8 cellular contexts compared by ENCODE assay signal in genomic region chr12:6062427-6063378, GRCh38.
DNase-seq lines count a peak whose midpoint lies in the region; ATAC-seq, FAIRE-seq and TF ChIP-seq lines count a peak whose summit lies in the region.

No MANE protein-coding gene starts in this region.

- no peak for TF ChIP-seq POLR2A in lower leg skin (IDR thresholded peaks at IDR 0.05)

- peaks cover 0 to 2% of the 10 kb centered on the region in 2 donors for H3K36me3 Mint-ChIP-seq in CD14-positive monocyte

- 58 to 78% (median 70%) methylated on average over 15 to 16 of the region's 16 CpGs for WGBS in psoas muscle, 3 donors
- WGBS in lower leg skin, 2 donors: 72 to 77% methylated on average over 16 of the region's 16 CpGs

- H3K4me1 Mint-ChIP-seq in CD14-positive monocyte: peaks cover 20% of the 10 kb centered on the region

- CTCF ChIA-PET in HEK293 (lab: Yijun Ruan, JAX): interaction anchor here (0.6 to 6.4 kb wide), 6 partner anchors 44 to 766 kb away, joined by 3 to 68 read pairs (median 6); no protein-coding TSS in a partner anchor

- H3K27ac ChIP-seq in HEK293 (ENCODE audit: extremely low read depth, low read depth, low read length) (no peak overlapping the region), psoas muscle (no peak overlapping the region)

- ATAC-seq in Right ventricle myocardium inferior (peak; percentile 47), psoas muscle (peak; percentile 71 to 81 (median 80))

- H3K9me3 ChIP-seq in HEK293 (ENCODE audit: control insufficient read depth, insufficient read depth, low read depth, low read length) (no peaks in the 10 kb centered on the region), psoas muscle (no peaks in the 10 kb centered on the region)

- H3K9me3 Mint-ChIP-seq in CD14-positive monocyte: peaks cover 0 to 2% (median 0%) of the 10 kb centered on the region in 7 donors

- FAIRE-seq in RCC 7860 (lab: Jason Lieb, UNC): no peak

- peak; percentile 72 for DNase-seq in CD14-positive monocyte (ENCODE audit: low spot score)
- DNase-seq in RCC 7860 (ENCODE audit: low spot score): peak; percentile 12
- DNase-seq in activated naive CD4-positive, alpha-beta T cell treated with anti-CD3 and anti-CD28 coated beads, Interleukin-2, amount 50 U/mL, for 16 hours: peak; percentile 64
- no peak for DNase-seq in Right ventricle myocardium inferior (ENCODE audit: missing footprints)
- DNase-seq in psoas muscle: no peak
- no peak for DNase-seq in lower leg skin (ENCODE audit: low spot score in 2 of 2)
- no peak for DNase-seq in T1000 (lab: John Stamatoyannopoulos, UW)

- TF ChIP-seq CTCF in CD14-positive monocyte (IDR thresholded peaks at IDR 0.05): peak; percentile 98
- peak; percentile 85 for TF ChIP-seq CTCF in HEK293 (tag by site-specific recombination; IDR thresholded peaks at IDR 0.05)
- peak; percentile 72 for TF ChIP-seq CTCF in psoas muscle (IDR thresholded peaks at IDR 0.05)
- TF ChIP-seq CTCF in lower leg skin (IDR thresholded peaks at IDR 0.05): peak in 1 of 3 donors; percentile 92

- POLR2A ChIA-PET in HEK293 (lab: Yijun Ruan, JAX): no interaction called here

- H3K4me1 ChIP-seq in HEK293 (ENCODE audit: control insufficient read depth, insufficient read depth, low read length) (no peaks in the 10 kb centered on the region), psoas muscle (no peaks in the 10 kb centered on the region)

- H3K4me3 ChIP-seq in HEK293 (ENCODE audit: low read depth, low read length) (no peak overlapping the region), psoas muscle (no peak overlapping the region), lower leg skin (ENCODE audit: low read depth, poor library complexity, severe bottlenecking) (no peak overlapping the region)

- H3K27me3 Mint-ChIP-seq in CD14-positive monocyte (ENCODE audit: low read depth in 3 of 3): peaks cover 9 to 14% (median 12%) of the 10 kb centered on the region in 3 donors

- H3K27me3 ChIP-seq in psoas muscle (ENCODE audit: insufficient read depth in 3 of 3, low read length in 2 of 3): peaks cover 0 to 11% (median 2%) of the 10 kb centered on the region in 3 donors

- H3K36me3 ChIP-seq in HEK293 (ENCODE audit: control insufficient read depth in 2 of 2, insufficient read depth in 1 of 2, low read length in 2 of 2): no peaks in the 10 kb centered on the region
- H3K36me3 ChIP-seq in psoas muscle (ENCODE audit: insufficient read depth in 1 of 2, low read depth in 1 of 2): no peaks in the 10 kb centered on the region

- peak overlapping the region in 1 of 7 donors; percentile 61 for H3K27ac Mint-ChIP-seq in CD14-positive monocyte

- intact Hi-C loops in CD14-positive monocyte (cut with micrococcal nuclease) (loop anchor here (2.0 kb wide), 2 partner anchors 218 to 222 kb away; no protein-coding TSS in a partner anchor), Right ventricle myocardium inferior (cut with DNase I) (loop anchor here (2.0 to 5.0 kb wide), 2 partner anchors 135 to 222 kb away; no protein-coding TSS in a partner anchor), psoas muscle (cut with DNase I) (loop anchor here (1.0 to 10.0 kb wide), 3 partner anchors 125 to 402 kb away; no protein-coding TSS in a partner anchor), lower leg skin (cut with DNase I; ENCODE audit: low total_unique reads) (loop anchor here (5.0 to 10.0 kb wide), 2 partner anchors 122 to 220 kb away; no protein-coding TSS in a partner anchor)

- H3K4me3 Mint-ChIP-seq in CD14-positive monocyte: no peak overlapping the region

TF ChIP-seq in HEK293, 187 proteins besides CTCF, POLR2A, EP300 and RAD21 (continues in another document):
- TF ChIP-seq ZSCAN4 (tag by site-specific recombination; IDR thresholded peaks at IDR 0.05) (0 out of 2 replicates have a peak, but pooled peaks have one; percentile 11), SP7 (tag by site-specific recombination; IDR thresholded peaks at IDR 0.05) (0 out of 2 replicates have a peak, but pooled peaks have one; percentile 39), ZFHX2 (tag by site-specific recombination; conservative IDR thresholded peaks at IDR 0.05) (0 out of 2 replicates have a peak, but pooled peaks have one; percentile 16), ZNF639 (tag by site-specific recombination; IDR thresholded peaks at IDR 0.05) (no peak), KLF17 (tag by site-specific recombination; IDR thresholded peaks at IDR 0.05) (peak; percentile 81; the same call in 1 of the 2 replicates), ZBTB20 (tag by site-specific recombination; IDR thresholded peaks at IDR 0.05) (0 out of 2 replicates have a peak, but pooled peaks have one; percentile 14), ZBTB6 (tag by site-specific recombination; IDR thresholded peaks at IDR 0.05) (no peak), ZNF629 (tag by site-specific recombination; IDR thresholded peaks at IDR 0.05) (no peak), ZNF24 (tag by site-specific recombination; IDR thresholded peaks at IDR 0.05) (0 out of 2 replicates have a peak, but pooled peaks have one; percentile 31), ZNF785 (tag by site-specific recombination; IDR thresholded peaks at IDR 0.05) (0 out of 2 replicates have a peak, but pooled peaks have one; percentile 60), ZNF350 (tag by site-specific recombination; IDR thresholded peaks at IDR 0.05) (no peak), GLIS2 (tag by site-specific recombination; IDR thresholded peaks at IDR 0.05) (peak; percentile 93), ZBTB10 (tag by site-specific recombination; IDR thresholded peaks at IDR 0.05) (peak; percentile 87), ELK4 (IDR thresholded peaks at IDR 0.05; ENCODE audit: borderline replicate concordance, low read depth, low read length) (no peak)

Comparison
In these comparisons a context has a peak if more than half of its experiments do, and no peak if none do; other contexts are left out.
1. DNase-seq: peak in CD14-positive monocyte (single experiment), RCC 7860 (single experiment) and activated naive CD4-positive, alpha-beta T cell treated with anti-CD3 and anti-CD28 coated beads, Interleukin-2, amount 50 U/mL, for 16 hours (single experiment); none in Right ventricle myocardium inferior (single experiment), psoas muscle (0 of 2), lower leg skin (0 of 2) and T1000 (single experiment).